ENCODE assay signal across 1 cellular context in genomic region chr13:41577437-41577836, GRCh38.
TF ChIP-seq lines count a peak whose summit lies in the region.

No MANE protein-coding gene starts in this region.

TF ChIP-seq in IMR-90, 13 proteins besides CTCF, POLR2A, EP300 and RAD21:
- TF ChIP-seq, protein P1, sequence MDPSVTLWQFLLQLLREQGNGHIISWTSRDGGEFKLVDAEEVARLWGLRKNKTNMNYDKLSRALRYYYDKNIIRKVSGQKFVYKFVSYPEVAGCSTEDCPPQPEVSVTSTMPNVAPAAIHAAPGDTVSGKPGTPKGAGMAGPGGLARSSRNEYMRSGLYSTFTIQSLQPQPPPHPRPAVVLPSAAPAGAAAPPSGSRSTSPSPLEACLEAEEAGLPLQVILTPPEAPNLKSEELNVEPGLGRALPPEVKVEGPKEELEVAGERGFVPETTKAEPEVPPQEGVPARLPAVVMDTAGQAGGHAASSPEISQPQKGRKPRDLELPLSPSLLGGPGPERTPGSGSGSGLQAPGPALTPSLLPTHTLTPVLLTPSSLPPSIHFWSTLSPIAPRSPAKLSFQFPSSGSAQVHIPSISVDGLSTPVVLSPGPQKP (IDR thresholded peaks at IDR 0.05; ENCODE audit: borderline replicate concordance, low read depth, low read length) = no peak
- TF ChIP-seq SMC3 (IDR thresholded peaks at IDR 0.05; ENCODE audit: low read depth, low read length) (no peak), MAFK (IDR thresholded peaks at IDR 0.05; ENCODE audit: low read depth, low read length) (no peak), MAZ (IDR thresholded peaks at IDR 0.05; ENCODE audit: borderline replicate concordance, low read depth, low read length) (no peak), CEBPB (IDR thresholded peaks at IDR 0.05; ENCODE audit: low read depth, low read length) (no peak), NFE2L2 (IDR thresholded peaks at IDR 0.05; ENCODE audit: low read depth, low read length) (no peak), RCOR1 (IDR thresholded peaks at IDR 0.05; ENCODE audit: insufficient replicate concordance, low read length) (no peak), BHLHE40 (IDR thresholded peaks at IDR 0.05; ENCODE audit: low read depth, low read length) (no peak), MXI1 (IDR thresholded peaks at IDR 0.05; ENCODE audit: borderline replicate concordance, low read depth, low read length) (no peak), RFX5 (IDR thresholded peaks at IDR 0.05; ENCODE audit: low read depth, low read length) (no peak), USF2 (IDR thresholded peaks at IDR 0.05; ENCODE audit: low read depth, low read length) (no peak), FOS (IDR thresholded peaks at IDR 0.05; ENCODE audit: low read depth, low read length) (no peak), CHD1 (IDR thresholded peaks at IDR 0.05; ENCODE audit: low read depth, low read length) (no peak)
TF ChIP-seq in IMR-90: peak in this region for 0.
